Comparison of ENCODE assay signal across 11 cellular contexts in the genomic region with DNA sequence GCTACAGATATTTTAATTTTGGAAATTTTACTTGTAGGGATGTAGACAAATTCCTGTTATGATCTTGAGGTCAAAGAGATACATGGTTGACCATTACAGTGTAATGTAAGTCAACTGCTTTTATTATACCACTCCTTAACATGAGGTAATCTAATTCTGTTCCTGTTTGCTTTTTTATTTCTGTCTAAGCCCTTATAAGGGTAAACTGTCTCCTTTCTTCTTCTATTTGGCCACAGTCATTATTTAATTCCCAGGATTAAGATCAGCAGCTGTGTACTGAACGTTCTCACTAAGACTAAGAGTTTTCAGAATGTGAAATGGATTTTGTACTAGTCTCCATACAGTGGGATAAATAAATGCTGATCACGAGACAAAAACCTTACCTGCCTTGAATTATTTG. TPM values are rescaled to one million over a fixed set of nuclear protein-coding genes. Genes with fewer than 3 reads are reported as not detected.
A peak's percentile ranks its signal among the peaks of the same experiment; 100 is the strongest.
DNase-seq lines count a peak whose midpoint lies in the region; ATAC-seq and TF ChIP-seq lines count a peak whose summit lies in the region.
"Had no signal": no experiment of that assay in that cellular context is flagged by ENCODE, and none has a peak within 500 bp of the region (broad histone marks: within the 10 kb centered on the region; RNA-seq: fewer than 3 reads in every experiment).

No MANE protein-coding gene starts in this region.

- ATAC-seq in GM23338, result no peak
- ATAC-seq in sciatic nerve, result peak; percentile 71
- no peak for ATAC-seq in GM18502 (IDR thresholded peaks at IDR 0.05; ENCODE audit: poor library complexity, unreplicated experiment)

- no peak overlapping the region for H3K4me3 Mint-ChIP-seq in GM23338

- no peaks in the 10 kb centered on the region for H4K20me1 ChIP-seq in GM23338 (replicated peaks; ENCODE audit: insufficient read depth)

- DNase-seq in GM23338 (ENCODE audit: low spot score) (no peak), fibroblast of villous mesenchyme (ENCODE audit: low read depth) (peak; percentile 60), sciatic nerve (ENCODE audit: low spot score) (no peak), foreskin melanocyte (no peak), T1000 (lab: John Stamatoyannopoulos, UW) (no peak), cerebellar cortex (ENCODE audit: low spot score) (no peak)
- DNase-seq: activated naive CD4-positive, alpha-beta T cell treated with anti-CD3 and anti-CD28 coated beads, Interleukin-2, amount 50 U/mL, for 16 hours; NCI-H2227 treated with DMSO at 0.1 percent for 48 hours had no signal

- H3K27me3 ChIP-seq in GM23338 (ENCODE audit: insufficient read depth), result no peaks in the 10 kb centered on the region

- H3K27ac Mint-ChIP-seq in GM23338, result peak overlapping the region; percentile 81; the same call in 1 of the 2 replicates

- H3K27me3 Mint-ChIP-seq in GM23338 (ENCODE audit: insufficient read depth, low read depth, poor library complexity), result peaks cover 2% of the 10 kb centered on the region

- peaks cover 21% of the 10 kb centered on the region for H3K4me1 Mint-ChIP-seq in GM23338

- peaks cover 23% of the 10 kb centered on the region; the same call in 2 of the 3 replicates for H3K36me3 Mint-ChIP-seq in GM23338 (ENCODE audit: low read depth)

- intact Hi-C loops in sciatic nerve (cut with DNase I), result no loop called here

- no peaks in the 10 kb centered on the region for H3F3A ChIP-seq in GM23338 (replicated peaks; ENCODE audit: low read depth)

- no peak overlapping the region for H3K4me2 ChIP-seq in GM23338

- H3K4me3 ChIP-seq in GM23338 (no peak overlapping the region), fibroblast of villous mesenchyme (ENCODE audit: low read depth, low read length) (no peak overlapping the region)
- H3K4me3 ChIP-seq: SK-N-MC had no signal

- H3K9me2 ChIP-seq in GM23338 (ENCODE audit: insufficient read depth), result no peaks in the 10 kb centered on the region

- H3K4me1 ChIP-seq in GM23338 (ENCODE audit: insufficient read depth), result peaks cover 10% of the 10 kb centered on the region; the same call in 1 of the 2 replicates

- H3K9me3 Mint-ChIP-seq in GM23338, result peaks cover 2% of the 10 kb centered on the region; the same call in 1 of the 3 replicates

- H2AFZ ChIP-seq in GM23338, result no peak overlapping the region

- H3K27ac ChIP-seq in GM23338 (ENCODE audit: low read depth) (peak overlapping the region; percentile 91; the same call in 1 of the 2 replicates), VCaP (peak overlapping the region; percentile 53)

- H3K36me3 ChIP-seq in GM23338 (ENCODE audit: insufficient read depth), result peaks cover 3% of the 10 kb centered on the region; the same call in 1 of the 2 replicates

- no peak for TF ChIP-seq CTCF in GM23338 (conservative IDR thresholded peaks at IDR 0.05; ENCODE audit: low read depth in 2 of 2)
- TF ChIP-seq CTCF in VCaP (conservative IDR thresholded peaks at IDR 0.05), result no peak
- TF ChIP-seq CTCF in fibroblast of villous mesenchyme (IDR thresholded peaks at IDR 0.05; ENCODE audit: insufficient read depth, low read depth, low read length), result no peak

- no peaks in the 10 kb centered on the region for H3K79me2 ChIP-seq in GM23338 (replicated peaks; ENCODE audit: insufficient read depth)

TF ChIP-seq in GM23338, 12 proteins besides CTCF, POLR2A, EP300 and RAD21:
- TF ChIP-seq ZNF114 (CRISPR knock-in tag; IDR thresholded peaks at IDR 0.05), result no peak
- TF ChIP-seq, protein P1, sequence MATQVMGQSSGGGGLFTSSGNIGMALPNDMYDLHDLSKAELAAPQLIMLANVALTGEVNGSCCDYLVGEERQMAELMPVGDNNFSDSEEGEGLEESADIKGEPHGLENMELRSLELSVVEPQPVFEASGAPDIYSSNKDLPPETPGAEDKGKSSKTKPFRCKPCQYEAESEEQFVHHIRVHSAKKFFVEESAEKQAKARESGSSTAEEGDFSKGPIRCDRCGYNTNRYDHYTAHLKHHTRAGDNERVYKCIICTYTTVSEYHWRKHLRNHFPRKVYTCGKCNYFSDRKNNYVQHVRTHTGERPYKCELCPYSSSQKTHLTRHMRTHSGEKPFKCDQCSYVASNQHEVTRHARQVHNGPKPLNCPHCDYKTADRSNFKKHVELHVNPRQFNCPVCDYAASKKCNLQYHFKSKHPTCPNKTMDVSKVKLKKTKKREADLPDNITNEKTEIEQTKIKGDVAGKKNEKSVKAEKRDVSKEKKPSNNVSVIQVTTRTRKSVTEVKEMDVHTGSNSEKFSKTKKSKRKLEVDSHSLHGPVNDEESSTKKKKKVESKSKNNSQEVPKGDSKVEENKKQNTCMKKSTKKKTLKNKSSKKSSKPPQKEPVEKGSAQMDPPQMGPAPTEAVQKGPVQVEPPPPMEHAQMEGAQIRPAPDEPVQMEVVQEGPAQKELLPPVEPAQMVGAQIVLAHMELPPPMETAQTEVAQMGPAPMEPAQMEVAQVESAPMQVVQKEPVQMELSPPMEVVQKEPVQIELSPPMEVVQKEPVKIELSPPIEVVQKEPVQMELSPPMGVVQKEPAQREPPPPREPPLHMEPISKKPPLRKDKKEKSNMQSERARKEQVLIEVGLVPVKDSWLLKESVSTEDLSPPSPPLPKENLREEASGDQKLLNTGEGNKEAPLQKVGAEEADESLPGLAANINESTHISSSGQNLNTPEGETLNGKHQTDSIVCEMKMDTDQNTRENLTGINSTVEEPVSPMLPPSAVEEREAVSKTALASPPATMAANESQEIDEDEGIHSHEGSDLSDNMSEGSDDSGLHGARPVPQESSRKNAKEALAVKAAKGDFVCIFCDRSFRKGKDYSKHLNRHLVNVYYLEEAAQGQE (IDR thresholded peaks at IDR 0.05; ENCODE audit: unreplicated experiment), result no peak
- TF ChIP-seq POLR2AphosphoS5 (IDR thresholded peaks at IDR 0.05; ENCODE audit: low read depth), result no peak
- no peak for TF ChIP-seq EZH2 (IDR thresholded peaks at IDR 0.05; ENCODE audit: low read depth, unreplicated experiment)

RNA-seq across cellular contexts. Expression of a gene that starts 32.8 kb away (rescaled TPM):
- 25.6 and 29.5 TPM in 2 replicates for total RNA-seq in GM23338 (2014; rRNA removed; shearing (Covaris generic))
- 14.4 and 15.5 TPM in 2 replicates for polyA plus RNA-seq in GM23338 (2016; fragmentation: Nextera tagmentation; extraction: Ambion mirVana)
- total RNA-seq in fibroblast of villous mesenchyme, result 19.6 and 54.4 TPM in 2 replicates
- 26.2 TPM for total RNA-seq in sciatic nerve

RNA-seq across cellular contexts. Expression of a gene that starts 33.1 kb away (rescaled TPM):
- total RNA-seq in GM23338 (2014; rRNA removed; shearing (Covaris generic)), result 34.6 and 37.2 TPM in 2 replicates
- 29.6 and 32.1 TPM in 2 replicates for polyA plus RNA-seq in GM23338 (2016; fragmentation: Nextera tagmentation; extraction: Ambion mirVana)
- total RNA-seq in fibroblast of villous mesenchyme, result 48.0 and 165 TPM in 2 replicates
- total RNA-seq in sciatic nerve, result 41.3 TPM
